Comparison of ENCODE assay signal across 8 cellular contexts in genomic region chr18:24014062-24014985, GRCh38. TPM values are rescaled to one million over a fixed set of nuclear protein-coding genes. Genes with fewer than 3 reads are reported as not detected.
DNase-seq lines count a peak whose midpoint lies in the region; ATAC-seq and TF ChIP-seq lines count a peak whose summit lies in the region.

TTC39C (plus strand) TSS chr18:24014754; CDS start chr18:24014872, 118 bp downstream.

- TF ChIP-seq POLR2A in gastroesophageal sphincter (IDR thresholded peaks at IDR 0.05) (peak; percentile 49 to 53), testis (IDR thresholded peaks at IDR 0.05) (no peak)

- peak within 1 kb of the TSS; percentile 69 for H3K9ac ChIP-seq in HUES48 (ENCODE audit: low read depth, low read length)

- peak; percentile 55 to 60 for DNase-seq in SJCRH30
- DNase-seq in activated gamma-delta T cell treated with anti-CD3 and anti-CD28 coated beads, Interleukin-2, amount 50 U/mL, for 16 hours (ENCODE audit: low read depth) = peak; percentile 81
- peak; percentile 46 for DNase-seq in omental fat pad (ENCODE audit: low spot score)
- peak; percentile 71 for DNase-seq in testis

- H3K36me3 ChIP-seq in HUES48 (ENCODE audit: control insufficient read depth, insufficient read depth, low read length) (0 out of 2 replicates have a peak, but pooled peaks cover 4% of the 10 kb centered on the region), SJCRH30 (no peaks in the 10 kb centered on the region), gastroesophageal sphincter (peaks cover 0 to 5% of the 10 kb centered on the region in 2 donors), testis (ENCODE audit: low read depth, missing control alignments) (no peaks in the 10 kb centered on the region)

- H3K27ac ChIP-seq in C4-2B (peak within 1 kb of the TSS; percentile 77), HUES48 (ENCODE audit: low read depth, low read length) (no peak within 1 kb of the TSS), SJCRH30 (peak within 1 kb of the TSS; percentile 53), gastroesophageal sphincter (peak within 1 kb of the TSS; percentile 72 to 91 (median 90)), testis (peak within 1 kb of the TSS; percentile 76 to 81)

- peak; percentile 43 for ATAC-seq in GM19397 (IDR thresholded peaks at IDR 0.05; ENCODE audit: unreplicated experiment)
- peak; percentile 82 for ATAC-seq in gastroesophageal sphincter
- peak; percentile 89 for ATAC-seq in omental fat pad (ENCODE audit: low FRiP score)

- WGBS in gastroesophageal sphincter (ENCODE audit: low coverage in 1 of 2), 2 donors = no CpG with 5 or more reads among the region's 118 CpGs
- WGBS in testis, 2 donors = 1% methylated on average over 14 to 77 of the region's 118 CpGs

- intact Hi-C loops in testis (cut with DNase I; ENCODE audit: low total_unique reads) = no loop called here

- TF ChIP-seq EP300 in gastroesophageal sphincter (IDR thresholded peaks at IDR 0.05) = no peak

- H3K4me3 ChIP-seq in HUES48 (ENCODE audit: low read depth, low read length) (peak within 1 kb of the TSS; percentile 88), SJCRH30 (peak within 1 kb of the TSS; percentile 86), gastroesophageal sphincter (peak within 1 kb of the TSS; percentile 94 to 96), testis (peak within 1 kb of the TSS; percentile 72 to 82)

- peaks cover 24% of the 10 kb centered on the region for H3K27me3 ChIP-seq in HUES48 (ENCODE audit: control insufficient read depth, insufficient read depth, low read length)
- no peaks in the 10 kb centered on the region for H3K27me3 ChIP-seq in SJCRH30
- H3K27me3 ChIP-seq in gastroesophageal sphincter = no peaks in the 10 kb centered on the region
- no peaks in the 10 kb centered on the region for H3K27me3 ChIP-seq in testis

- H3K4me1 ChIP-seq in HUES48 (ENCODE audit: control insufficient read depth, insufficient read depth, low read length) = peaks cover 43% of the 10 kb centered on the region
- H3K4me1 ChIP-seq in SJCRH30 = peaks cover 4% of the 10 kb centered on the region; the same call in 1 of the 2 replicates
- H3K4me1 ChIP-seq in gastroesophageal sphincter = peaks cover 0 to 27% (median 0%) of the 10 kb centered on the region in 3 donors
- peaks cover 13% of the 10 kb centered on the region for H3K4me1 ChIP-seq in testis

- H3K9me3 ChIP-seq in HUES48 (ENCODE audit: control insufficient read depth, insufficient read depth, low read length) (no peaks in the 10 kb centered on the region), SJCRH30 (replicated peaks) (no peaks in the 10 kb centered on the region), gastroesophageal sphincter (no peaks in the 10 kb centered on the region), testis (no peaks in the 10 kb centered on the region)

- TF ChIP-seq CTCF in C4-2B (conservative IDR thresholded peaks at IDR 0.05) (no peak; the same call in 1 of the 2 replicates), gastroesophageal sphincter (IDR thresholded peaks at IDR 0.05) (no peak), omental fat pad (IDR thresholded peaks at IDR 0.05) (no peak), testis (IDR thresholded peaks at IDR 0.05) (no peak)

RNA-seq across cellular contexts. Expression of gene TTC39C, which starts in this region (rescaled TPM):
- 12.6 and 13.7 TPM in 2 replicates for total RNA-seq in SJCRH30 (2014; rRNA removed; shearing (Covaris generic))
- total RNA-seq in gastroesophageal sphincter (10 to 100 TPM; 20.9 to 37.7 (median 33.6) TPM), omental fat pad (10 to 100 TPM; 24.7 to 39.1 (median 34.2) TPM), testis (10 to 100 TPM; 57.7 to 68.3 TPM)
- 70.4 TPM for polyA plus RNA-seq in testis (ENCODE audit: insufficient read depth, low read depth, low replicate concordance)
